ENCODE assay signal across 1 cellular context in the genomic region with DNA sequence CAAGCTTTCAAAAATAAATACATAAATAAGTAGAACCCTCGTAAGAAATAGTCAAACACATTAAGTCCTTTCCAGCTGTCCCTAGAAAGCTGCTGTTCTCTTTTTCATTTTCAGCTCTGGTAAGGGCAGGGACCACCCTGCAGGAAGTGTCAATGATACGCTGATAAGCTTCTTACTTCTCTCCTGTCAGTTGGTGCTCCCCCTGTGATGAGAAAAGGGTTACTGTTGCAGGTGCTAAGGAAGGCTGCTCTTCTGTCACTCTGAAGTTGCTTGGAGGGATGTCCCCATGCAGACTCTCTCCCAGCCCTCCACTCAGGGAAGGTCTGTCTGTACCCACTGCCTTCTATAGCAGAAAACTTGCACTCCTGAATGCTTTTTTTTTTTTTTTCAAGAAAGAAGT.
TF ChIP-seq lines count a peak whose summit lies in the region.

No MANE protein-coding gene starts in this region.

TF ChIP-seq in K562, 482 proteins besides CTCF, POLR2A, EP300 and RAD21 (continued from another document):
- TF ChIP-seq, protein P1, sequence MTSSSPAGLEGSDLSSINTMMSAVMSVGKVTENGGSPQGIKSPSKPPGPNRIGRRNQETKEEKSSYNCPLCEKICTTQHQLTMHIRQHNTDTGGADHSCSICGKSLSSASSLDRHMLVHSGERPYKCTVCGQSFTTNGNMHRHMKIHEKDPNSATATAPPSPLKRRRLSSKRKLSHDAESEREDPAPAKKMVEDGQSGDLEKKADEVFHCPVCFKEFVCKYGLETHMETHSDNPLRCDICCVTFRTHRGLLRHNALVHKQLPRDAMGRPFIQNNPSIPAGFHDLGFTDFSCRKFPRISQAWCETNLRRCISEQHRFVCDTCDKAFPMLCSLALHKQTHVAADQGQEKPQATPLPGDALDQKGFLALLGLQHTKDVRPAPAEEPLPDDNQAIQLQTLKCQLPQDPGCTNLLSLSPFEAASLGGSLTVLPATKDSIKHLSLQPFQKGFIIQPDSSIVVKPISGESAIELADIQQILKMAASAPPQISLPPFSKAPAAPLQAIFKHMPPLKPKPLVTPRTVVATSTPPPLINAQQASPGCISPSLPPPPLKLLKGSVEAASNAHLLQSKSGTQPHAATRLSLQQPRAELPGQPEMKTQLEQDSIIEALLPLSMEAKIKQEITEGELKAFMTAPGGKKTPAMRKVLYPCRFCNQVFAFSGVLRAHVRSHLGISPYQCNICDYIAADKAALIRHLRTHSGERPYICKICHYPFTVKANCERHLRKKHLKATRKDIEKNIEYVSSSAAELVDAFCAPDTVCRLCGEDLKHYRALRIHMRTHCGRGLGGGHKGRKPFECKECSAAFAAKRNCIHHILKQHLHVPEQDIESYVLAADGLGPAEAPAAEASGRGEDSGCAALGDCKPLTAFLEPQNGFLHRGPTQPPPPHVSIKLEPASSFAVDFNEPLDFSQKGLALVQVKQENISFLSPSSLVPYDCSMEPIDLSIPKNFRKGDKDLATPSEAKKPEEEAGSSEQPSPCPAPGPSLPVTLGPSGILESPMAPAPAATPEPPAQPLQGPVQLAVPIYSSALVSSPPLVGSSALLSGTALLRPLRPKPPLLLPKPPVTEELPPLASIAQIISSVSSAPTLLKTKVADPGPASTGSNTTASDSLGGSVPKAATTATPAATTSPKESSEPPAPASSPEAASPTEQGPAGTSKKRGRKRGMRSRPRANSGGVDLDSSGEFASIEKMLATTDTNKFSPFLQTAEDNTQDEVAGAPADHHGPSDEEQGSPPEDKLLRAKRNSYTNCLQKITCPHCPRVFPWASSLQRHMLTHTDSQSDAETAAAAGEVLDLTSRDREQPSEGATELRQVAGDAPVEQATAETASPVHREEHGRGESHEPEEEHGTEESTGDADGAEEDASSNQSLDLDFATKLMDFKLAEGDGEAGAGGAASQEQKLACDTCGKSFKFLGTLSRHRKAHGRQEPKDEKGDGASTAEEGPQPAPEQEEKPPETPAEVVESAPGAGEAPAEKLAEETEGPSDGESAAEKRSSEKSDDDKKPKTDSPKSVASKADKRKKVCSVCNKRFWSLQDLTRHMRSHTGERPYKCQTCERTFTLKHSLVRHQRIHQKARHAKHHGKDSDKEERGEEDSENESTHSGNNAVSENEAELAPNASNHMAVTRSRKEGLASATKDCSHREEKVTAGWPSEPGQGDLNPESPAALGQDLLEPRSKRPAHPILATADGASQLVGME (CRISPR knock-in tag; IDR thresholded peaks at IDR 0.05) = no peak
- TF ChIP-seq HOXB6 (CRISPR knock-in tag; IDR thresholded peaks at IDR 0.05; ENCODE audit: borderline replicate concordance) (no peak), U2AF1 (optimal IDR thresholded peaks at IDR 0.05; ENCODE audit: low read depth, low read length) (no peak), TGIF2 (CRISPR knock-in tag; IDR thresholded peaks at IDR 0.05) (no peak), HDAC1 (IDR thresholded peaks at IDR 0.05) (peak in 1 of 2 experiments; percentile 31; a peak in 1 of 4 replicates), U2AF2 (optimal IDR thresholded peaks at IDR 0.05; ENCODE audit: low read depth, low read length) (no peak)
- TF ChIP-seq, protein P2, sequence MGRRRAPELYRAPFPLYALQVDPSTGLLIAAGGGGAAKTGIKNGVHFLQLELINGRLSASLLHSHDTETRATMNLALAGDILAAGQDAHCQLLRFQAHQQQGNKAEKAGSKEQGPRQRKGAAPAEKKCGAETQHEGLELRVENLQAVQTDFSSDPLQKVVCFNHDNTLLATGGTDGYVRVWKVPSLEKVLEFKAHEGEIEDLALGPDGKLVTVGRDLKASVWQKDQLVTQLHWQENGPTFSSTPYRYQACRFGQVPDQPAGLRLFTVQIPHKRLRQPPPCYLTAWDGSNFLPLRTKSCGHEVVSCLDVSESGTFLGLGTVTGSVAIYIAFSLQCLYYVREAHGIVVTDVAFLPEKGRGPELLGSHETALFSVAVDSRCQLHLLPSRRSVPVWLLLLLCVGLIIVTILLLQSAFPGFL (CRISPR knock-in tag; IDR thresholded peaks at IDR 0.05) = no peak
TF ChIP-seq in K562: peak in this region for 22.
